Comparison of ENCODE assay signal across 9 cellular contexts in the genomic region with DNA sequence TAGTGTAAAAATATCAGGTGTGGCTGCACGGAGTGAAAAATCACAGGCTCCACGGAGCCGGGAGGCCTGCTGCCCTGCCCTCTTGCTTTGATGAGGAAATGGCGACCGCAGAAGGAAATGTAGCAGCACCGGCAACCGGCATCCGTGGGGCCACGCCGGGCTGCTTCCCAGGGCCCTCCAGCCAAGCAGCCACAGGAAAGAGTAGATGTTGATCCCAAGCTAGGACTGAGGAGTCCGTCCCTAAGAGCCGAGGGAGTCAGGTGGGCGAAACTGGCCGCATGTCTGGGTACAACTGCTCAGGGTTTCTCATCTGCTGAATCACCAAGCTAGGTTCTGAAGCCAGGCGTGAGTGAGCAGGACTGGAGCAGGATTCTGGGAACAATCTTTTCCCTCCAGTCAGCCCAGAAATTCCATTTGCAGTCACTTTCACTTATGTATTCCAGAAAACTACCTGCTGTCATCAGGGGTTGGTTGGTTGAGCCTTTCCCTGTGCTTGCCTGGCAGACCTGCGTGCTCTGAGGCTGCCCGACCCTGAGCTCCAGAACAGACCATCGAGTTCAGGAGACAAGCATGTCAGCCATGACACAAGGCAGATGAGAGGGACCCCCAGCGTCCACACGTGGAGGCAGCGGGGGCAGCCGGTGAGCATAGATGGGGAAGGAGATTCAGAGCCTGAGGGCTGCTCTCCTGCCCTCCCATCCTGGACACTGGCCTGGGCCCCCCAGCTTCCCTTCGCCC. TPM values are rescaled to one million over a fixed set of nuclear protein-coding genes. Genes with fewer than 3 reads are reported as not detected.
A peak's percentile ranks its signal among the peaks of the same experiment; 100 is the strongest.
DNase-seq lines count a peak whose midpoint lies in the region; ATAC-seq and TF ChIP-seq lines count a peak whose summit lies in the region.
"Had no signal": no experiment of that assay in that cellular context is flagged by ENCODE, and none has a peak within 500 bp of the region (broad histone marks: within the 10 kb centered on the region; RNA-seq: fewer than 3 reads in every experiment).

No MANE protein-coding gene starts in this region.

- H3K4me3 Mint-ChIP-seq in activated CD4-positive, alpha-beta memory T cell treated with anti-CD3 and anti-CD28 coated beads, Interleukin-2, amount 10 ng/mL, durations not matched to agents 7 days and 5 days = peak overlapping the region; percentile 94
- H3K4me3 Mint-ChIP-seq in immature natural killer cell = peak overlapping the region; percentile 79 to 91 (median 90)

- no peak for TF ChIP-seq CTCF in upper lobe of right lung (IDR thresholded peaks at IDR 0.05)

- ATAC-seq in left cardiac atrium (no peak), left ventricle myocardium superior (no peak), upper lobe of right lung (no peak), GM18502 (IDR thresholded peaks at IDR 0.05; ENCODE audit: poor library complexity, unreplicated experiment) (no peak)

- peaks cover 10% of the 10 kb centered on the region for H3K27me3 ChIP-seq in upper lobe of right lung

- intact Hi-C loops in left cardiac atrium (cut with DNase I) (no loop called here), left ventricle myocardium superior (cut with micrococcal nuclease) (no loop called here), upper lobe of right lung (cut with DNase I) (no loop called here)

- H3K4me3 ChIP-seq in upper lobe of right lung = no peak overlapping the region

- POLR2A ChIA-PET in activated CD4-positive, alpha-beta memory T cell treated with anti-CD3 and anti-CD28 coated beads, Interleukin-2, amount 10 ng/mL, durations not matched to agents 7 days and 5 days (lab: Charles Lee) = interaction anchor here (0.8 to 9.1 kb wide), 16 partner anchors 11 to 159 kb away, joined by 3 to 203 read pairs (median 4); partner anchors contain the start of genes PTTG1IP, SLX9 and UBE2G2

- H3K9me3 ChIP-seq in upper lobe of right lung = no peaks in the 10 kb centered on the region

- H3K36me3 Mint-ChIP-seq in activated CD4-positive, alpha-beta memory T cell treated with anti-CD3 and anti-CD28 coated beads, Interleukin-2, amount 10 ng/mL, durations not matched to agents 7 days and 5 days (ENCODE audit: low read depth) = peaks cover 30% of the 10 kb centered on the region
- no peaks in the 10 kb centered on the region for H3K36me3 Mint-ChIP-seq in immature natural killer cell

- H3K27ac ChIP-seq in upper lobe of right lung = peak overlapping the region; percentile 55

- peaks cover 86% of the 10 kb centered on the region for H3K4me1 Mint-ChIP-seq in activated CD4-positive, alpha-beta memory T cell treated with anti-CD3 and anti-CD28 coated beads, Interleukin-2, amount 10 ng/mL, durations not matched to agents 7 days and 5 days
- H3K4me1 Mint-ChIP-seq in immature natural killer cell = peaks cover 94 to 100% of the 10 kb centered on the region in 2 donors

- H3K9me3 Mint-ChIP-seq in activated CD4-positive, alpha-beta memory T cell treated with anti-CD3 and anti-CD28 coated beads, Interleukin-2, amount 10 ng/mL, durations not matched to agents 7 days and 5 days = no peaks in the 10 kb centered on the region
- H3K9me3 Mint-ChIP-seq in immature natural killer cell = no peaks in the 10 kb centered on the region

- no peaks in the 10 kb centered on the region for H3K27me3 Mint-ChIP-seq in activated CD4-positive, alpha-beta memory T cell treated with anti-CD3 and anti-CD28 coated beads, Interleukin-2, amount 10 ng/mL, durations not matched to agents 7 days and 5 days
- peaks cover 6 to 18% (median 12%) of the 10 kb centered on the region in 3 donors for H3K27me3 Mint-ChIP-seq in immature natural killer cell (ENCODE audit: low read depth in 3 of 3)

- CTCF ChIA-PET in activated CD4-positive, alpha-beta memory T cell treated with anti-CD3 and anti-CD28 coated beads, Interleukin-2, amount 10 ng/mL, durations not matched to agents 7 days and 5 days (lab: Charles Lee) = interaction anchor here (0.5 to 3.0 kb wide), 9 partner anchors 9 to 510 kb away, joined by 3 to 20 read pairs (median 6); partner anchors contain the start of gene UBE2G2

- peak overlapping the region; percentile 98 for H3K27ac Mint-ChIP-seq in activated CD4-positive, alpha-beta memory T cell treated with anti-CD3 and anti-CD28 coated beads, Interleukin-2, amount 10 ng/mL, durations not matched to agents 7 days and 5 days
- peak overlapping the region; percentile 86 to 97 (median 96) for H3K27ac Mint-ChIP-seq in immature natural killer cell

- peaks cover 49% of the 10 kb centered on the region for H3K4me1 ChIP-seq in upper lobe of right lung

- peak; percentile 24 for DNase-seq in left cardiac atrium
- DNase-seq in left ventricle myocardium superior = no peak
- peak; percentile 69 for DNase-seq in activated CD4-positive, alpha-beta memory T cell treated with anti-CD3 and anti-CD28 coated beads, Interleukin-2, amount 10 ng/mL, durations not matched to agents 7 days and 5 days
- DNase-seq in immature natural killer cell = peak; percentile 48 to 54 (median 49)
- no peak for DNase-seq in upper lobe of right lung
- DNase-seq in HK-2 (ENCODE audit: unreplicated experiment) = no peak
- DNase-seq in ecto neural progenitor cell (ENCODE audit: low spot score) = no peak

- H3K36me3 ChIP-seq in upper lobe of right lung = no peaks in the 10 kb centered on the region

RNA-seq across cellular contexts. Expression of gene ITGB2, which starts 5.8 kb away (rescaled TPM):
- total RNA-seq in left cardiac atrium (10 to 100 TPM; 31.5 to 70.7 TPM), left ventricle myocardium superior (26.5 TPM), upper lobe of right lung (370 TPM)
- total RNA-seq in activated CD4-positive, alpha-beta memory T cell treated with anti-CD3 and anti-CD28 coated beads, Interleukin-2, amount 10 ng/mL, durations not matched to agents 7 days and 5 days = 100 to 1,000 TPM; 631 to 642 TPM
- polyA plus RNA-seq in immature natural killer cell = 1,000 to 10,000 TPM; 1,416 to 2,161 (median 1,452) TPM
- polyA plus RNA-seq: BJ had no signal

RNA-seq across cellular contexts. Expression of gene SLX9, which starts 13.3 kb away (rescaled TPM):
- 10 to 100 TPM; 26.1 to 28.6 TPM for total RNA-seq in left cardiac atrium
- 69.9 TPM for total RNA-seq in left ventricle myocardium superior
- total RNA-seq in activated CD4-positive, alpha-beta memory T cell treated with anti-CD3 and anti-CD28 coated beads, Interleukin-2, amount 10 ng/mL, durations not matched to agents 7 days and 5 days = 10 to 100 TPM; 42.4 to 47.0 TPM
- polyA plus RNA-seq in immature natural killer cell = 10 to 100 TPM in 2 of 3 donors, 1 to 10 TPM in 1; 7.1 to 12.4 (median 11.3) TPM
- total RNA-seq in upper lobe of right lung = 22.8 TPM

RNA-seq across cellular contexts. Expression of gene PTTG1IP, which starts 53.0 kb away (rescaled TPM):
- total RNA-seq in left cardiac atrium (100 to 1,000 TPM; 181 to 195 TPM), left ventricle myocardium superior (143 TPM), upper lobe of right lung (244 TPM)
- 10 to 100 TPM; 80.3 to 82.6 TPM for total RNA-seq in activated CD4-positive, alpha-beta memory T cell treated with anti-CD3 and anti-CD28 coated beads, Interleukin-2, amount 10 ng/mL, durations not matched to agents 7 days and 5 days
- polyA plus RNA-seq in immature natural killer cell = 100 to 1,000 TPM in 1 of 3 donors, 10 to 100 TPM in 2; 67.7 to 103 (median 92.9) TPM

Comparison
In these comparisons a context has a peak if more than half of its experiments do, and no peak if none do; other contexts are left out.
1. DNase-seq: peak in left cardiac atrium (single experiment), activated CD4-positive, alpha-beta memory T cell treated with anti-CD3 and anti-CD28 coated beads, Interleukin-2, amount 10 ng/mL, durations not matched to agents 7 days and 5 days (single experiment) and immature natural killer cell (3 of 3); none in left ventricle myocardium superior (single experiment), upper lobe of right lung (single experiment), HK-2 (single experiment) and ecto neural progenitor cell (single experiment).